9 cellular contexts compared by ENCODE assay signal in the genomic region with DNA sequence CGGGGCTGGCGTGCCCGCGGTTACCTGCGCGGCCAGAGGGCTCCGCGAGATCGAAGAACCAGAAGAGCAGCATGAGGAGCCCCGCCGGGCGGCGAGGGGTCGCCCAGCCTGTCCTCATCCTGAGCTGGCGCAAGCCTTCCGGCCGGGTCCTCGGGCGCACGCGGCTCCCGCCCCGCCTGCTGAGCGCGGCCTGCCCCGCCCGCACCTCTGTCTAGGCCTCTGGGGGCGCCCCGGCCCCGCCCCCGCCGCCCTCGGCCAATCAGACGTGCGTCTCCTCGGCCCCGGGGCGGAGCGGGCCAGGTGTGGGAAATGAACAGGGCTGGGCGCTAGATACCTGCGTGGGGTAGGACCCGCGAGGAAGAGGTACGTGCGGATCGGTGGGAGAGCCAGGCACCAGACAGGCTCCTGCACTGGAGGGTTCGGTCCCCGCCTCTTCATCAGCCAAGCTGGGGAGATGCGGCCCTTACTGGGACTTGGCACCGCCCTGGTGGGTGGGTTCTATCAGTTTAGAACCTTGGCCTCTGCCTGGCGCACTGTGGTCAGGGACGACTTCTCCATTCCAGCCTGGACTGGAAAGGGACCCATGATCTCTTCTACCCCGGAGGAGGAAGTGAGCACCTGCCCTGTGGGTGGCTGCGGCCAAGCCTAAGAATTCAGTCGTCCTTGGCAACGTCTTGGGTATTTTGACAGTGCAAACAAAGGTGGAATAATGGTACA. TPM values are rescaled to one million over a fixed set of nuclear protein-coding genes. Genes with fewer than 3 reads are reported as not detected.
DNase-seq lines count a peak whose midpoint lies in the region; ATAC-seq and TF ChIP-seq lines count a peak whose summit lies in the region.
"Had no signal": no experiment of that assay in that cellular context is flagged by ENCODE, and none has a peak within 500 bp of the region (broad histone marks: within the 10 kb centered on the region; RNA-seq: fewer than 3 reads in every experiment).

TSS of gene LY75 (minus strand) at position 192 of the 717 bp plus-strand sequence.

- DNase-seq in AG20443 (ENCODE audit: low spot score) (peak; percentile 53), T-helper 22 cell (ENCODE audit: low read depth) (peak; percentile 75), kidney tubule cell (ENCODE audit: low spot score) (peak; percentile 67), NCI-H345 treated with DMSO at 0.1 percent for 48 hours (lab: John Stamatoyannopoulos, UW; ENCODE audit: unreplicated experiment) (no peak)
- DNase-seq in stimulated activated CD4-positive, alpha-beta T cell treated with anti-CD3 and anti-CD28 coated beads, Interleukin-2, amount 100 ng/mL, for 24 hours, result peak; percentile 82 to 84

- H3K27me3 Mint-ChIP-seq in brain, result peaks cover 83% of the 10 kb centered on the region

- ATAC-seq in HG03442 (IDR thresholded peaks at IDR 0.05; ENCODE audit: unreplicated experiment), result peak; percentile 82
- ATAC-seq: HCT116 had no signal

- H3K9me3 Mint-ChIP-seq in brain, result peaks cover 0 to 8% (median 0%) of the 10 kb centered on the region in 5 experiments

- H3K27ac Mint-ChIP-seq in brain, result no peak within 1 kb of the TSS

- H3K36me3 Mint-ChIP-seq in brain, result no peaks in the 10 kb centered on the region

- TF ChIP-seq CTCF in brain (conservative IDR thresholded peaks at IDR 0.05), result no peak

- peaks cover 8% of the 10 kb centered on the region for H3K4me1 Mint-ChIP-seq in brain

- peak within 1 kb of the TSS; percentile 47 to 81 (median 74) for H3K4me3 Mint-ChIP-seq in brain

- TF ChIP-seq POLR2A in GM19193 (IDR thresholded peaks at IDR 0.05; ENCODE audit: extremely low read depth, insufficient read depth, insufficient read length), result peak; percentile 87

RNA-seq across cellular contexts. Expression of gene LY75, which starts in this region (rescaled TPM):
- polyA plus RNA-seq in brain (ENCODE audit: insufficient read depth, low read depth, low replicate concordance), result 0.49 TPM
